1 cellular context compared by ENCODE assay signal in genomic region chr11:61511383-61511782, GRCh38.
TF ChIP-seq lines count a peak whose summit lies in the region.

No MANE protein-coding gene starts in this region.

TF ChIP-seq in SK-N-SH, 30 proteins besides CTCF, POLR2A, EP300 and RAD21 (continued from another document):
- TF ChIP-seq USF1 (IDR thresholded peaks at IDR 0.05; ENCODE audit: borderline replicate concordance, low read depth) (no peak), FOXM1 (IDR thresholded peaks at IDR 0.05; ENCODE audit: low read depth) (no peak), MXI1 (IDR thresholded peaks at IDR 0.05; ENCODE audit: low read depth, low read length) (no peak), SMC3 (IDR thresholded peaks at IDR 0.05; ENCODE audit: low read depth, low read length) (no peak), ZBTB33 (IDR thresholded peaks at IDR 0.05; ENCODE audit: borderline replicate concordance, low read depth) (no peak), RXRA (IDR thresholded peaks at IDR 0.05; ENCODE audit: borderline replicate concordance, low read depth) (no peak), YY1 (IDR thresholded peaks at IDR 0.05; ENCODE audit: low read depth) (no peak), SIN3A (IDR thresholded peaks at IDR 0.05; ENCODE audit: borderline replicate concordance, low read depth, low read length) (no peak), CHD2 (IDR thresholded peaks at IDR 0.05; ENCODE audit: low read length, partially characterized antibody) (no peak), RFX5 (IDR thresholded peaks at IDR 0.05; ENCODE audit: low read length) (no peak)
TF ChIP-seq in SK-N-SH: peak in this region for 0.
